11 cellular contexts compared by ENCODE assay signal in the genomic region with DNA sequence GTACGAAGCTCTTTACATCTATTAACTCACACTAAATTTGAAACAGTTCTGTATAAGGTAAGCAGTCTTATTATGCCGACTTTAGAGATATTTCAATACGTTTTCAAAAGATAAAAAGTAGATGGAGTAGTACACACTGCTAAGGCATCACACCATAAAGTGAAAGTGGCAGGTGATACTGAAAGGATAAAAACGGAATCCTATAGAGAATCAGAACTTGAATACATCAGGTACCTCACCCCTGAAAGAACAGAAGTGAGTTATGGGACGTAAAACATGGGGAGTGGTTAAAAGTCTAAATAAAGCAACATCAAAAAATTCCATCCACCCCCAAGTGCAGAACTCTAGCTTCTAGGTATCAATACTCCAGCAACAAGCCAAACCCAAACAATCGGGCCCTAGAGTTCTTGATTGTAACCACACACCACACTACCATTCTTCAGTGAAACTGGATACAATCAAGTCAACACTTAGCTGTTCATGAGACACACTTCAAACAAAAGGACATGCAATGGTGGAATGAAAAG.
DNase-seq lines count a peak whose midpoint lies in the region; ATAC-seq lines count a peak whose summit lies in the region.
"Had no signal": no experiment of that assay in that cellular context is flagged by ENCODE, and none has a peak within 500 bp of the region (broad histone marks: within the 10 kb centered on the region; RNA-seq: fewer than 3 reads in every experiment).

No MANE protein-coding gene starts in this region.

- ATAC-seq in GM18519 (IDR thresholded peaks at IDR 0.05; ENCODE audit: low FRiP score, unreplicated experiment) (peak; percentile 87), GM21723 (IDR thresholded peaks at IDR 0.05; ENCODE audit: unreplicated experiment) (peak; percentile 88), HG03520 (IDR thresholded peaks at IDR 0.05; ENCODE audit: unreplicated experiment) (peak; percentile 83)

- no peaks in the 10 kb centered on the region for H3K27me3 ChIP-seq in H7 (ENCODE audit: control insufficient read depth, insufficient read depth, low read length)

- DNase-seq in DMS153 (lab: John Stamatoyannopoulos, UW) (peak; percentile 18), substantia nigra (lab: John Stamatoyannopoulos, UW) (no peak), H7 (no peak), SK-N-DZ (ENCODE audit: low spot score) (no peak)
- DNase-seq in activated CD8-positive, alpha-beta memory T cell treated with anti-CD3 and anti-CD28 coated beads for 24 hours, result no peak
- DNase-seq: CD4-positive, alpha-beta T cell; NCI-H226 had no signal

- H3K36me3 ChIP-seq in H7 (replicated peaks; ENCODE audit: control insufficient read depth, insufficient read depth, low read length), result no peaks in the 10 kb centered on the region

- H3K4me3 ChIP-seq in H7 (ENCODE audit: insufficient read depth, low read depth, low read length), result no peak overlapping the region
- H3K4me3 ChIP-seq: SK-N-MC had no signal

- H3K27ac ChIP-seq in substantia nigra (ENCODE audit: low read depth, low read length, poor library complexity, severe bottlenecking), result no peak overlapping the region
- H3K27ac ChIP-seq: SK-N-MC had no signal
